10 cellular contexts compared by ENCODE assay signal in genomic region chr3:146468932-146469205, GRCh38. TPM values are rescaled to one million over a fixed set of nuclear protein-coding genes. Genes with fewer than 3 reads are reported as not detected.
DNase-seq lines count a peak whose midpoint lies in the region; ATAC-seq, FAIRE-seq and TF ChIP-seq lines count a peak whose summit lies in the region.
"Not testable (repeated sequence)": the region's sequence is repeated elsewhere in the genome, so short reads cannot be mapped to it uniquely, and the experiment has no call there.
"Had no signal": no experiment of that assay in that cellular context is flagged by ENCODE, and none has a peak within 500 bp of the region (broad histone marks: within the 10 kb centered on the region; RNA-seq: fewer than 3 reads in every experiment).

No MANE protein-coding gene starts in this region.

- POLR2A ChIA-PET in endothelial cell of umbilical vein (lab: Charles Lee), result not testable (repeated sequence)

- peaks cover 15% of the 10 kb centered on the region for H3K4me1 Mint-ChIP-seq in T-helper 2 cell treated with Interferon-gamma antibody and Interleukin-4, amounts not matched to agents 5 μg/mL and 100 μg/mL, for 36 hours (ENCODE audit: low read depth)
- H3K4me1 Mint-ChIP-seq in astrocyte (ENCODE audit: low read depth, unreplicated experiment), result not testable (repeated sequence)

- peak overlapping the region; percentile 52 to 75 (median 63); a peak in 17 of 20 replicates for H3K4me3 ChIP-seq in BLaER1 treated with 17β-estradiol and CSF1 and Interleukin-3, amounts not matched to agents 10 nM and 100 nM
- H3K4me3 ChIP-seq in Karpas-422 (ENCODE audit: low read length), result peak overlapping the region; percentile 68; the same call in 1 of the 2 replicates
- peak overlapping the region; percentile 64 for H3K4me3 ChIP-seq in astrocyte (ENCODE audit: insufficient read depth, low read depth, low read length)
- peak overlapping the region in 2 of 3 experiments; percentile 43 to 52 for H3K4me3 ChIP-seq in endothelial cell of umbilical vein (replicated peaks in 1 of 3; ENCODE audit: insufficient read depth in 1 of 3, low read depth in 1 of 3, low read length in 3 of 3)
- H3K4me3 ChIP-seq in kidney epithelial cell (ENCODE audit: low read depth, low read length), result peak overlapping the region; percentile 55
- peak overlapping the region; percentile 49 to 74 (median 62) for H3K4me3 ChIP-seq in pancreas
- H3K4me3 ChIP-seq in testis, result peak overlapping the region; percentile 64 to 78

- peak overlapping the region; percentile 79 for H3K4me3 Mint-ChIP-seq in T-helper 2 cell treated with Interferon-gamma antibody and Interleukin-4, amounts not matched to agents 5 μg/mL and 100 μg/mL, for 36 hours
- H3K4me3 Mint-ChIP-seq in astrocyte (ENCODE audit: unreplicated experiment), result not testable (repeated sequence)

- not testable (repeated sequence) for H3K9me1 ChIP-seq in endothelial cell of umbilical vein (replicated peaks; ENCODE audit: control insufficient read depth, extremely low read depth, insufficient read depth, low read length)

- not testable (repeated sequence) for H3K9me2 ChIP-seq in Karpas-422 (replicated peaks; ENCODE audit: insufficient read depth, low read length)

- WGBS in pancreas, 2 donors, result 65 to 76% methylated on average over 8 of the region's 8 CpGs
- WGBS in testis, 2 donors, result 54 to 64% methylated on average over 8 of the region's 8 CpGs

- ATAC-seq in pancreas, result peak in 2 of 4 donors; percentile 4 to 37

- BruUV-seq in endothelial cell of umbilical vein (replicated peaks; lab: Mats Ljungman, UMichigan), result not testable (repeated sequence)

- H3K27ac ChIP-seq in BLaER1 treated with 17β-estradiol and CSF1 and Interleukin-3, amounts not matched to agents 10 nM and 100 nM, result peak overlapping the region in 6 of 11 experiments; percentile 66 to 77 (median 68); a peak in 7 of 22 replicates
- H3K27ac ChIP-seq in Karpas-422 (ENCODE audit: low read length); astrocyte (ENCODE audit: low read depth, low read length): not testable (repeated sequence)
- H3K27ac ChIP-seq in endothelial cell of umbilical vein (ENCODE audit: insufficient read depth, low read depth, low read length) (peak overlapping the region; percentile 1), pancreas (peak overlapping the region; percentile 96 to 99 (median 97)), testis (peak overlapping the region; percentile 83 to 88)

- peaks cover 13 to 23% (median 15%) of the 10 kb centered on the region in 10 experiments; a peak in 19 of 20 replicates for H3K4me1 ChIP-seq in BLaER1 treated with 17β-estradiol and CSF1 and Interleukin-3, amounts not matched to agents 10 nM and 100 nM
- not testable (repeated sequence) for H3K4me1 ChIP-seq in Karpas-422 (ENCODE audit: low read length); astrocyte (ENCODE audit: insufficient read depth, low read length); endothelial cell of umbilical vein (ENCODE audit: control insufficient read depth, extremely low read depth, insufficient read depth, low read length); pancreas; testis

- H3K4me2 ChIP-seq in BLaER1 treated with 17β-estradiol and CSF1 and Interleukin-3, amounts not matched to agents 10 nM and 100 nM, result peak overlapping the region; percentile 74 to 97 (median 89)
- peak overlapping the region; percentile 76 for H3K4me2 ChIP-seq in Karpas-422 (ENCODE audit: low read depth, low read length, poor library complexity, severe bottlenecking)
- H3K4me2 ChIP-seq in astrocyte (ENCODE audit: low read length), result peak overlapping the region; percentile 95
- peak overlapping the region; percentile 75 for H3K4me2 ChIP-seq in endothelial cell of umbilical vein (ENCODE audit: insufficient read depth, low read length)

- TF ChIP-seq POLR2A in endothelial cell of umbilical vein (IDR thresholded peaks at IDR 0.05; ENCODE audit: low read depth, low read length); testis (IDR thresholded peaks at IDR 0.05): not testable (repeated sequence)

- not testable (repeated sequence) for H3K79me2 ChIP-seq in Karpas-422 (ENCODE audit: low read length); astrocyte (ENCODE audit: insufficient read depth, low read length); endothelial cell of umbilical vein (ENCODE audit: control insufficient read depth, insufficient read depth, low read length)

- not testable (repeated sequence) for H3K36me3 ChIP-seq in BLaER1 treated with 17β-estradiol and CSF1 and Interleukin-3, amounts not matched to agents 10 nM and 100 nM; Karpas-422 (ENCODE audit: insufficient read depth, low read length); astrocyte (ENCODE audit: insufficient read depth, low read length); endothelial cell of umbilical vein (ENCODE audit: control insufficient read depth in 2 of 2, extremely low read depth in 1 of 2, insufficient read depth in 2 of 2, low read length in 2 of 2); kidney epithelial cell (ENCODE audit: control insufficient read depth, insufficient read depth, low read length); pancreas; testis (ENCODE audit: low read depth, missing control alignments)

- H3K9ac ChIP-seq in BLaER1 treated with 17β-estradiol and CSF1 and Interleukin-3, amounts not matched to agents 10 nM and 100 nM, result peak overlapping the region in 4 of 11 experiments; percentile 59 to 76 (median 68); a peak in 3 of 22 replicates
- not testable (repeated sequence) for H3K9ac ChIP-seq in Karpas-422 (ENCODE audit: low read length); astrocyte (ENCODE audit: low read length); endothelial cell of umbilical vein (replicated peaks; ENCODE audit: extremely low read depth, insufficient read depth, low read length)

- not testable (repeated sequence) for H3K27ac Mint-ChIP-seq in T-helper 2 cell treated with Interferon-gamma antibody and Interleukin-4, amounts not matched to agents 5 μg/mL and 100 μg/mL, for 36 hours; astrocyte (ENCODE audit: unreplicated experiment)

- H3K9me3 ChIP-seq in BLaER1 treated with 17β-estradiol and CSF1 and Interleukin-3, amounts not matched to agents 10 nM and 100 nM (replicated peaks in 1 of 11); Karpas-422 (ENCODE audit: low read length); astrocyte (ENCODE audit: insufficient read depth, low read depth, low read length); endothelial cell of umbilical vein (replicated peaks; ENCODE audit: control insufficient read depth, insufficient read depth, low read length); pancreas; testis: not testable (repeated sequence)

- not testable (repeated sequence) for H3K36me3 Mint-ChIP-seq in T-helper 2 cell treated with Interferon-gamma antibody and Interleukin-4, amounts not matched to agents 5 μg/mL and 100 μg/mL, for 36 hours (ENCODE audit: low read depth); astrocyte (ENCODE audit: low read depth, unreplicated experiment)

- H3K27me3 ChIP-seq in BLaER1 treated with 17β-estradiol and CSF1 and Interleukin-3, amounts not matched to agents 10 nM and 100 nM; Karpas-422 (ENCODE audit: low read length); astrocyte (ENCODE audit: insufficient read depth, low read length); endothelial cell of umbilical vein (ENCODE audit: control insufficient read depth in 2 of 2, insufficient read depth in 2 of 2, low read length in 2 of 2); kidney epithelial cell (ENCODE audit: control insufficient read depth, insufficient read depth, low read length); pancreas; testis: not testable (repeated sequence)

- not testable (repeated sequence) for H4K20me1 ChIP-seq in BLaER1 treated with 17β-estradiol and CSF1 and Interleukin-3, amounts not matched to agents 10 nM and 100 nM; Karpas-422 (ENCODE audit: insufficient read depth, low read depth, low read length); astrocyte (ENCODE audit: insufficient read depth, low read length); endothelial cell of umbilical vein (replicated peaks; ENCODE audit: control insufficient read depth, extremely low read depth, insufficient read depth, low read length)

- peak overlapping the region; percentile 91; the same call in 1 of the 2 replicates for H2AFZ ChIP-seq in Karpas-422 (ENCODE audit: low read length)
- peak overlapping the region; percentile 99 for H2AFZ ChIP-seq in astrocyte (ENCODE audit: low read depth, low read length)
- H2AFZ ChIP-seq in endothelial cell of umbilical vein (ENCODE audit: low read depth, low read length), result peak overlapping the region; percentile 96

- not testable (repeated sequence) for H3K27me3 Mint-ChIP-seq in T-helper 2 cell treated with Interferon-gamma antibody and Interleukin-4, amounts not matched to agents 5 μg/mL and 100 μg/mL, for 36 hours (ENCODE audit: low read depth); astrocyte (ENCODE audit: low read depth, unreplicated experiment)

- not testable (repeated sequence) for FAIRE-seq in astrocyte (lab: Jason Lieb, UNC); endothelial cell of umbilical vein (lab: Jason Lieb, UNC); pancreas (lab: Jason Lieb, UNC)

- TF ChIP-seq CTCF in astrocyte (IDR thresholded peaks at IDR 0.05; ENCODE audit: insufficient read depth, low read depth, low read length); endothelial cell of umbilical vein (IDR thresholded peaks at IDR 0.05; ENCODE audit: extremely low read depth in 1 of 2, insufficient read depth in 1 of 2, low read depth in 1 of 2, low read length in 2 of 2); kidney epithelial cell (IDR thresholded peaks at IDR 0.05; ENCODE audit: insufficient read depth, low read length, poor library complexity, severe bottlenecking); pancreas (IDR thresholded peaks at IDR 0.05); testis (IDR thresholded peaks at IDR 0.05): not testable (repeated sequence)

- intact Hi-C loops in endothelial cell of umbilical vein (cut with micrococcal nuclease), result loop anchor here (1.0 kb wide), 1 partner anchor 75 kb away; the partner anchor contains the start of gene PLSCR1
- intact Hi-C loops in pancreas (cut with DNase I); testis (cut with DNase I; ENCODE audit: low total_unique reads): not testable (repeated sequence)

- H3K9me3 Mint-ChIP-seq in T-helper 2 cell treated with Interferon-gamma antibody and Interleukin-4, amounts not matched to agents 5 μg/mL and 100 μg/mL, for 36 hours; astrocyte (ENCODE audit: unreplicated experiment): not testable (repeated sequence)

- dilution Hi-C loops in endothelial cell of umbilical vein (cut with MboI; ENCODE audit: extremely low pct_ligation_motif_present, low sequenced_read_pairs), result not testable (repeated sequence)

- not testable (repeated sequence) for DNase-seq in Karpas-422; T-helper 2 cell treated with Interferon-gamma antibody and Interleukin-4, amounts not matched to agents 5 μg/mL and 100 μg/mL, for 36 hours (ENCODE audit: low spot score); astrocyte (ENCODE audit: low read depth); endothelial cell of umbilical vein (ENCODE audit: low read depth, low spot score); kidney epithelial cell (ENCODE audit: low read depth); pancreas; testis

- CTCF ChIA-PET in endothelial cell of umbilical vein (lab: Charles Lee), result interaction anchor here (1.1 kb wide), 1 partner anchor 142 kb away, joined by 4 read pairs; no protein-coding TSS in a partner anchor

RNA-seq across cellular contexts. Expression of gene PLSCR2, which starts 0.5 kb away (rescaled TPM):
- total RNA-seq in Karpas-422 (2014; rRNA removed; shearing (Covaris generic); ENCODE audit: low replicate concordance), result 1.0 TPM in 1 of 2 replicates, not detected in the other
- total RNA-seq in astrocyte (not detected in 2 replicates), endothelial cell of umbilical vein (not detected in 2 replicates), kidney epithelial cell (0.62 TPM in 1 of 2 replicates, not detected in the other), pancreas (1 to 10 TPM in 1 of 6 donors, under 1 TPM in 5; 0.35 to 1.2 (median 0.72) TPM), testis (1 to 10 TPM; 6.5 to 9.4 TPM)
- polyA plus RNA-seq in endothelial cell of umbilical vein (not detected in 2 replicates), pancreas (under 1 TPM; 0.30 to 0.77 TPM), testis (ENCODE audit: insufficient read depth, low read depth, low replicate concordance) (34.8 TPM)
- not detected in 2 replicates for polyA plus RNA-seq in endothelial cell of umbilical vein (2011; cell fraction: cytosol; rRNA removed)
- not detected in 2 replicates for polyA plus RNA-seq in endothelial cell of umbilical vein (2011; cell fraction: nucleus; rRNA removed)
- not detected in 2 replicates for polyA plus RNA-seq in endothelial cell of umbilical vein (2012)
- polyA minus RNA-seq in endothelial cell of umbilical vein, result not detected in 2 replicates
- polyA minus RNA-seq in endothelial cell of umbilical vein (2011; cell fraction: cytosol; rRNA and poly(A)+ RNA removed), result not detected
- polyA minus RNA-seq in endothelial cell of umbilical vein (2011; cell fraction: nucleus; rRNA and poly(A)+ RNA removed), result not detected in 2 replicates
- total RNA-seq: lung microvascular endothelial cell, temporal lobe had no signal
